ENCODE assay signal across 22 cellular contexts in the genomic region with DNA sequence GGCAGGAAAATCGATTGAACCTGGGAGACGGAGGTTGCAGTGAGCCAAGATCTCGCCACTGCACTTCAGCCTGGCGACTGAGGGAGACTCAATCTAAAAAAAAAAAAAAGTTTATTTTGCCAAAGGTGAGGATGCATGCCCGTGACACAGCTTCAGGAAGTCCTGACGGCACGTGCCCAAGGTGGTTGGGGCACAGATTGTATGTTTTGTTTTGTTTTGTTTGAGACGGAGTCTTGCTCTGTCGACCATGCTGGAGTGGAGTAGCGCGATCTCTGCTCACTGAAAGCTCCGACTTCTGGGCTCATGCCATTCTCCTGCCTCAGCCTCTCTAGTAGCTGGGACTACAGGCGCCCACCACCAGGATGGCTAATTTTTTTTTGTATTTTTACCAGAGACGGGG. TPM values are rescaled to one million over a fixed set of nuclear protein-coding genes. Genes with fewer than 3 reads are reported as not detected.
DNase-seq lines count a peak whose midpoint lies in the region; ATAC-seq and TF ChIP-seq lines count a peak whose summit lies in the region.
"Had no signal": no experiment of that assay in that cellular context is flagged by ENCODE, and none has a peak within 500 bp of the region (broad histone marks: within the 10 kb centered on the region; RNA-seq: fewer than 3 reads in every experiment).

No MANE protein-coding gene starts in this region.

- no peaks in the 10 kb centered on the region for H3K27me3 ChIP-seq in mesendoderm (ENCODE audit: insufficient read depth, low read length, poor library complexity)
- no peaks in the 10 kb centered on the region for H3K27me3 ChIP-seq in thyroid gland
- H3K27me3 ChIP-seq: esophagus muscularis mucosa, gastrocnemius medialis, ovary, right atrium auricular region had no signal

- H3K4me3 Mint-ChIP-seq in activated naive CD8-positive, alpha-beta T cell treated with anti-CD3 and anti-CD28 coated beads, Interleukin-2, amount 10 ng/mL, durations not matched to agents 7 days and 5 days = peak overlapping the region; percentile 58
- H3K4me3 Mint-ChIP-seq in activated naive CD8-positive, alpha-beta T cell treated with anti-CD3 and anti-CD28 coated beads, Interleukin-2, amount 50 U/mL, for 24 hours = no peak overlapping the region
- peak overlapping the region; percentile 96 for H3K4me3 Mint-ChIP-seq in T-helper 17 cell

- H3K9me3 ChIP-seq in T-helper 17 cell (ENCODE audit: control insufficient read depth, low read length, poor library complexity, severe bottlenecking) = no peaks in the 10 kb centered on the region
- H3K9me3 ChIP-seq in thyroid gland = no peaks in the 10 kb centered on the region
- H3K9me3 ChIP-seq: esophagus muscularis mucosa, gastrocnemius medialis, ovary, right atrium auricular region had no signal

- no peak for ATAC-seq in activated naive CD8-positive, alpha-beta T cell treated with anti-CD3 and anti-CD28 coated beads, Interleukin-2, amount 10 ng/mL, durations not matched to agents 7 days and 5 days (ENCODE audit: low read depth)
- no peak for ATAC-seq in activated naive CD8-positive, alpha-beta T cell treated with anti-CD3 and anti-CD28 coated beads, Interleukin-2, amount 50 U/mL, for 24 hours
- no peak for ATAC-seq in T-helper 17 cell
- ATAC-seq in GM21717 (IDR thresholded peaks at IDR 0.05; ENCODE audit: unreplicated experiment) = no peak
- ATAC-seq: gastrocnemius medialis, HepG2 had no signal

- peaks cover 43% of the 10 kb centered on the region for H3K79me2 ChIP-seq in mesendoderm (ENCODE audit: control insufficient read depth, insufficient read depth, low read length)

- no peak overlapping the region for H3K4me2 ChIP-seq in mesendoderm (ENCODE audit: low read length)

- peaks cover 40% of the 10 kb centered on the region for H3K4me1 Mint-ChIP-seq in activated naive CD8-positive, alpha-beta T cell treated with anti-CD3 and anti-CD28 coated beads, Interleukin-2, amount 10 ng/mL, durations not matched to agents 7 days and 5 days
- H3K4me1 Mint-ChIP-seq in activated naive CD8-positive, alpha-beta T cell treated with anti-CD3 and anti-CD28 coated beads, Interleukin-2, amount 50 U/mL, for 24 hours = peaks cover 60% of the 10 kb centered on the region
- H3K4me1 Mint-ChIP-seq in T-helper 17 cell = peaks cover 47% of the 10 kb centered on the region

- TF ChIP-seq POLR2A in thyroid gland (IDR thresholded peaks at IDR 0.05) = no peak

- H3K4ac ChIP-seq in mesendoderm (ENCODE audit: low read depth, low read length) = no peak overlapping the region

- H2BK15ac ChIP-seq in mesendoderm (replicated peaks; ENCODE audit: low read depth) = no peak overlapping the region

- H3K18ac ChIP-seq in mesendoderm (ENCODE audit: low read length) = peak overlapping the region; percentile 2

- TF ChIP-seq CTCF in thyroid gland (IDR thresholded peaks at IDR 0.05) = peak in 2 of 6 experiments; percentile 11 to 37

- DNase-seq in activated naive CD8-positive, alpha-beta T cell treated with anti-CD3 and anti-CD28 coated beads, Interleukin-2, amount 10 ng/mL, durations not matched to agents 7 days and 5 days = no peak
- no peak for DNase-seq in activated naive CD8-positive, alpha-beta T cell treated with anti-CD3 and anti-CD28 coated beads, Interleukin-2, amount 50 U/mL, for 24 hours
- DNase-seq in T-helper 17 cell = no peak
- no peak for DNase-seq in mesendoderm
- peak; percentile 85 to 95 for DNase-seq in thyroid gland
- DNase-seq in anterior cingulate cortex (lab: John Stamatoyannopoulos, UW) = no peak
- DNase-seq in epidermal melanocyte (ENCODE audit: insufficient read length, low spot score) = no peak
- DNase-seq: activated naive CD4-positive, alpha-beta T cell treated with anti-CD3 and anti-CD28 coated beads for 36 hours; activated T-cell treated with anti-CD3 and anti-CD28 coated beads for 4 hours; C1 segment of cervical spinal cord; effector CD8-positive, alpha-beta T cell; gastrocnemius medialis; GOT3; NCI-H1105; NCI-H446; ovary; SIG-M5; stimulated activated CD4-positive, alpha-beta T cell treated with anti-CD3 and anti-CD28 coated beads, Interleukin-4, amount 100 ng/mL, for 4 hours had no signal

- H3K9me3 Mint-ChIP-seq in activated naive CD8-positive, alpha-beta T cell treated with anti-CD3 and anti-CD28 coated beads, Interleukin-2, amount 10 ng/mL, durations not matched to agents 7 days and 5 days = no peaks in the 10 kb centered on the region
- no peaks in the 10 kb centered on the region for H3K9me3 Mint-ChIP-seq in activated naive CD8-positive, alpha-beta T cell treated with anti-CD3 and anti-CD28 coated beads, Interleukin-2, amount 50 U/mL, for 24 hours
- H3K9me3 Mint-ChIP-seq: activated naive CD4-positive, alpha-beta T cell treated with anti-CD3 and anti-CD28 coated beads for 36 hours had no signal

- H3K27ac ChIP-seq in mesendoderm (ENCODE audit: low read depth, low read length) = peak overlapping the region; percentile 76
- peak overlapping the region in 1 of 3 donors; percentile 39 for H3K27ac ChIP-seq in thyroid gland
- H3K27ac ChIP-seq: esophagus muscularis mucosa, ovary, right atrium auricular region had no signal

- H2AK5ac ChIP-seq in mesendoderm (ENCODE audit: low read length) = no peak overlapping the region

- peak overlapping the region; percentile 30 for H3K56ac ChIP-seq in mesendoderm (ENCODE audit: low read length)

- no peak overlapping the region for H2BK5ac ChIP-seq in mesendoderm (ENCODE audit: low read length)

- intact Hi-C loops in thyroid gland (cut with DNase I) = loop anchor here (10.0 kb wide), 1 partner anchor 53 kb away; the partner anchor contains the start of gene ZNF586

- H4K5ac ChIP-seq in mesendoderm (ENCODE audit: low read length) = no peak overlapping the region

- H3K4me3 ChIP-seq in mesendoderm (ENCODE audit: low read length) (no peak overlapping the region), thyroid gland (replicated peaks in 1 of 3) (no peak overlapping the region)
- H3K4me3 ChIP-seq: gastrocnemius medialis, ovary, right atrium auricular region had no signal

- no CpG with 5 or more reads among the region's 14 CpGs for WGBS in mesendoderm (ENCODE audit: extremely low coverage, insufficient coverage, low lambda C conversion rate)
- WGBS in thyroid gland, 2 donors = 44 to 48% methylated on average over 14 of the region's 14 CpGs

- H3K4me1 ChIP-seq in mesendoderm (ENCODE audit: control insufficient read depth, low read depth, low read length) = peaks cover 2% of the 10 kb centered on the region
- peaks cover 8 to 26% of the 10 kb centered on the region in 2 donors for H3K4me1 ChIP-seq in thyroid gland

- no peak overlapping the region for H3K9ac ChIP-seq in mesendoderm (ENCODE audit: low read length)

- peaks cover 19% of the 10 kb centered on the region for H3K36me3 Mint-ChIP-seq in activated naive CD8-positive, alpha-beta T cell treated with anti-CD3 and anti-CD28 coated beads, Interleukin-2, amount 10 ng/mL, durations not matched to agents 7 days and 5 days
- H3K36me3 Mint-ChIP-seq in activated naive CD8-positive, alpha-beta T cell treated with anti-CD3 and anti-CD28 coated beads, Interleukin-2, amount 50 U/mL, for 24 hours (ENCODE audit: low read depth) = peaks cover 30% of the 10 kb centered on the region
- H3K36me3 Mint-ChIP-seq in T-helper 17 cell (ENCODE audit: low read depth) = no peaks in the 10 kb centered on the region

- POLR2A ChIA-PET in activated naive CD8-positive, alpha-beta T cell treated with anti-CD3 and anti-CD28 coated beads, Interleukin-2, amount 10 ng/mL, durations not matched to agents 7 days and 5 days (lab: Charles Lee) = no interaction called here

- no peak overlapping the region for H2BK120ac ChIP-seq in mesendoderm (ENCODE audit: low read depth, low read length)

- peaks cover 2% of the 10 kb centered on the region for H3K79me1 ChIP-seq in mesendoderm (ENCODE audit: low read length)

- no peak overlapping the region for H4K8ac ChIP-seq in mesendoderm (ENCODE audit: low read depth, low read length)

- peaks cover 2% of the 10 kb centered on the region for H3K36me3 ChIP-seq in mesendoderm (ENCODE audit: control insufficient read depth, insufficient read depth, low read length)
- no peaks in the 10 kb centered on the region for H3K36me3 ChIP-seq in thyroid gland
- H3K36me3 ChIP-seq: gastrocnemius medialis, ovary, right atrium auricular region had no signal

- H3K27me3 Mint-ChIP-seq in activated naive CD8-positive, alpha-beta T cell treated with anti-CD3 and anti-CD28 coated beads, Interleukin-2, amount 10 ng/mL, durations not matched to agents 7 days and 5 days = no peaks in the 10 kb centered on the region
- no peaks in the 10 kb centered on the region for H3K27me3 Mint-ChIP-seq in activated naive CD8-positive, alpha-beta T cell treated with anti-CD3 and anti-CD28 coated beads, Interleukin-2, amount 50 U/mL, for 24 hours
- no peaks in the 10 kb centered on the region for H3K27me3 Mint-ChIP-seq in T-helper 17 cell

- H3K23ac ChIP-seq in mesendoderm (ENCODE audit: low read length) = no peak overlapping the region

- H3K27ac Mint-ChIP-seq in activated naive CD8-positive, alpha-beta T cell treated with anti-CD3 and anti-CD28 coated beads, Interleukin-2, amount 10 ng/mL, durations not matched to agents 7 days and 5 days = peak overlapping the region; percentile 74
- H3K27ac Mint-ChIP-seq in activated naive CD8-positive, alpha-beta T cell treated with anti-CD3 and anti-CD28 coated beads, Interleukin-2, amount 50 U/mL, for 24 hours = no peak overlapping the region
- H3K27ac Mint-ChIP-seq in T-helper 17 cell = peak overlapping the region; percentile 79
- H3K27ac Mint-ChIP-seq: activated naive CD4-positive, alpha-beta T cell treated with anti-CD3 and anti-CD28 coated beads for 36 hours had no signal

RNA-seq across cellular contexts. Expression of gene ZNF552, which starts 3.3 kb away (rescaled TPM):
- total RNA-seq in activated naive CD8-positive, alpha-beta T cell treated with anti-CD3 and anti-CD28 coated beads, Interleukin-2, amount 10 ng/mL, durations not matched to agents 7 days and 5 days = 10 to 100 TPM; 10.8 to 13.6 TPM
- total RNA-seq in T-helper 17 cell = 10 to 100 TPM; 11.8 to 12.8 TPM
- polyA plus RNA-seq in mesendoderm (2013, experiment 1 of 2) = 7.8 TPM
- polyA plus RNA-seq in mesendoderm (2013, experiment 2 of 2) = 8.2 TPM
- 10 to 100 TPM in 2 of 4 donors, 1 to 10 TPM in 2; 5.3 to 13.6 (median 10.2) TPM for total RNA-seq in thyroid gland

RNA-seq across cellular contexts. Expression of gene ZNF587B, which starts 12.1 kb away (rescaled TPM):
- 10 to 100 TPM; 19.1 to 21.0 TPM for total RNA-seq in activated naive CD8-positive, alpha-beta T cell treated with anti-CD3 and anti-CD28 coated beads, Interleukin-2, amount 10 ng/mL, durations not matched to agents 7 days and 5 days
- total RNA-seq in T-helper 17 cell (10 to 100 TPM; 19.0 to 23.3 TPM), thyroid gland (10 to 100 TPM; 21.8 to 35.8 (median 23.9) TPM)
- 22.6 TPM for polyA plus RNA-seq in mesendoderm (2013, experiment 1 of 2)
- 21.8 TPM for polyA plus RNA-seq in mesendoderm (2013, experiment 2 of 2)

RNA-seq across cellular contexts. Expression of gene ZNF587, which starts 31.7 kb away (rescaled TPM):
- total RNA-seq in activated naive CD8-positive, alpha-beta T cell treated with anti-CD3 and anti-CD28 coated beads, Interleukin-2, amount 10 ng/mL, durations not matched to agents 7 days and 5 days = 10 to 100 TPM; 46.6 to 52.7 TPM
- total RNA-seq in T-helper 17 cell (10 to 100 TPM; 44.1 to 50.4 TPM), thyroid gland (10 to 100 TPM; 15.9 to 36.5 (median 24.4) TPM)
- 15.6 TPM for polyA plus RNA-seq in mesendoderm (2013, experiment 1 of 2)
- 15.9 TPM for polyA plus RNA-seq in mesendoderm (2013, experiment 2 of 2)

RNA-seq across cellular contexts. Expression of gene ZNF586, which starts 48.5 kb away (rescaled TPM):
- 10 to 100 TPM; 29.0 to 29.2 TPM for total RNA-seq in activated naive CD8-positive, alpha-beta T cell treated with anti-CD3 and anti-CD28 coated beads, Interleukin-2, amount 10 ng/mL, durations not matched to agents 7 days and 5 days
- total RNA-seq in T-helper 17 cell (10 to 100 TPM; 34.8 to 37.7 TPM), thyroid gland (10 to 100 TPM; 23.8 to 30.5 (median 27.5) TPM)
- 8.3 TPM for polyA plus RNA-seq in mesendoderm (2013, experiment 1 of 2)
- 8.8 TPM for polyA plus RNA-seq in mesendoderm (2013, experiment 2 of 2)

Comparison
In these comparisons a context has a peak if more than half of its experiments do, and no peak if none do; other contexts are left out.
1. DNase-seq: peak in thyroid gland (2 of 2); none in activated naive CD8-positive, alpha-beta T cell treated with anti-CD3 and anti-CD28 coated beads, Interleukin-2, amount 10 ng/mL, durations not matched to agents 7 days and 5 days (single experiment), activated naive CD8-positive, alpha-beta T cell treated with anti-CD3 and anti-CD28 coated beads, Interleukin-2, amount 50 U/mL, for 24 hours (single experiment), T-helper 17 cell (0 of 3), mesendoderm (single experiment), anterior cingulate cortex (0 of 58) and epidermal melanocyte (single experiment).